ENCODE assay signal across 12 cellular contexts in genomic region chr4:119493419-119493818, GRCh38.
DNase-seq lines count a peak whose midpoint lies in the region; ATAC-seq, FAIRE-seq and TF ChIP-seq lines count a peak whose summit lies in the region.
"Had no signal": no experiment of that assay in that cellular context is flagged by ENCODE, and none has a peak within 500 bp of the region (broad histone marks: within the 10 kb centered on the region; RNA-seq: fewer than 3 reads in every experiment).

No MANE protein-coding gene starts in this region.

- no peaks in the 10 kb centered on the region for H3K4me1 ChIP-seq in pancreas

- intact Hi-C loops in pancreas (cut with DNase I), result no loop called here

- TF ChIP-seq CTCF in NB4 (IDR thresholded peaks at IDR 0.05; ENCODE audit: low read depth, low read length) (no peak), pancreas (IDR thresholded peaks at IDR 0.05) (no peak)

- no peaks in the 10 kb centered on the region for H3K27me3 ChIP-seq in pancreas

- H3K9me3 ChIP-seq in pancreas, result no peaks in the 10 kb centered on the region

- peak; percentile 68 for FAIRE-seq in pancreas (lab: Jason Lieb, UNC)
- no peak for FAIRE-seq in H54 (lab: Jason Lieb, UNC)
- FAIRE-seq: K562 had no signal

- H3K4me3 ChIP-seq in NB4 (ENCODE audit: low read depth, low read length) (no peak overlapping the region), pancreas (no peak overlapping the region)
- H3K4me3 ChIP-seq: K562 had no signal

- DNase-seq in NCI-H1694 treated with DMSO at 0.1 percent for 48 hours (lab: John Stamatoyannopoulos, UW) (peak; percentile 0), NCI-H1694 (lab: John Stamatoyannopoulos, UW) (no peak), NB4 (ENCODE audit: low read depth) (peak; percentile 14), cerebellar cortex (ENCODE audit: low spot score) (peak; percentile 11), pancreas (no peak), NCI-H146 (lab: John Stamatoyannopoulos, UW) (no peak), HCEC 1CT (no peak), H54 (ENCODE audit: insufficient read length, low spot score) (no peak)
- DNase-seq: activated CD4-positive, alpha-beta T cell treated with anti-CD3 and anti-CD28 coated beads, Interleukin-2, amount 10 ng/mL, durations not matched to agents 7 days and 5 days; activated naive CD8-positive, alpha-beta T cell treated with anti-CD3 and anti-CD28 coated beads for 36 hours had no signal

- H3K36me3 ChIP-seq in pancreas, result peaks cover 0 to 30% (median 12%) of the 10 kb centered on the region in 3 donors

- no peak overlapping the region for H3K27ac ChIP-seq in pancreas

- WGBS in pancreas, 2 donors, result 84 to 94% methylated on average over 1 of the region's 1 CpG

- peak in 1 of 4 donors; percentile 46 for ATAC-seq in pancreas
- ATAC-seq: K562, Right ventricle myocardium inferior had no signal

- no peak for TF ChIP-seq POLR2A in NB4 (IDR thresholded peaks at IDR 0.05; ENCODE audit: extremely low read depth, insufficient read length)
- TF ChIP-seq POLR2A in H54 (IDR thresholded peaks at IDR 0.05; ENCODE audit: low read depth, low read length), result no peak

Comparison
In these comparisons a context has a peak if more than half of its experiments do, and no peak if none do; other contexts are left out.
1. DNase-seq: peak in NCI-H1694 treated with DMSO at 0.1 percent for 48 hours (single experiment), NB4 (single experiment) and cerebellar cortex (single experiment); none in NCI-H1694 (single experiment), pancreas (0 of 6), NCI-H146 (single experiment), HCEC 1CT (single experiment) and H54 (single experiment).